Comparison of ENCODE assay signal across 10 cellular contexts in genomic region chr1:113980120-113980519, GRCh38. TPM values are rescaled to one million over a fixed set of nuclear protein-coding genes. Genes with fewer than 3 reads are reported as not detected.
A peak's percentile ranks its signal among the peaks of the same experiment; 100 is the strongest.
DNase-seq lines count a peak whose midpoint lies in the region; ATAC-seq and TF ChIP-seq lines count a peak whose summit lies in the region.
"Had no signal": no experiment of that assay in that cellular context is flagged by ENCODE, and none has a peak within 500 bp of the region (broad histone marks: within the 10 kb centered on the region; RNA-seq: fewer than 3 reads in every experiment).

No MANE protein-coding gene starts in this region.

- TF ChIP-seq CTCF in Caco-2 (IDR thresholded peaks at IDR 0.05; ENCODE audit: insufficient read depth in 1 of 2, low read depth in 1 of 2, low read length in 1 of 2, severe bottlenecking in 1 of 2, unreplicated experiment in 1 of 2), result no peak
- TF ChIP-seq CTCF in psoas muscle (IDR thresholded peaks at IDR 0.05), result no peak

- no peak for DNase-seq in Caco-2
- peak; percentile 73 to 83 for DNase-seq in SJCRH30
- DNase-seq in Right ventricle myocardium superior, result peak; percentile 72
- DNase-seq in psoas muscle, result peak; percentile 73 to 84
- DNase-seq in middle frontal gyrus (ENCODE audit: extremely low spot score, low spot score), result no peak
- DNase-seq in NCI-H1092 (lab: John Stamatoyannopoulos, UW), result no peak
- DNase-seq in dedifferentiated amniotic fluid mesenchymal stem cell (ENCODE audit: extremely low spot score), result no peak
- DNase-seq: GOT3 had no signal

- intact Hi-C loops in Caco-2 (cut with micrococcal nuclease; ENCODE audit: unreplicated experiment), result no loop called here
- intact Hi-C loops in Right ventricle myocardium superior (cut with DNase I), result no loop called here
- intact Hi-C loops in psoas muscle (cut with DNase I), result loop anchor here (5.0 to 10.0 kb wide), 5 partner anchors 47 to 237 kb away; partner anchors contain the start of gene SYT6 (in 1 of the 2)

- CTCF ChIA-PET in Caco-2 (lab: Charles Lee), result interaction anchor here (2.1 kb wide), 1 partner anchor 302 kb away, joined by 31 read pairs; no protein-coding TSS in a partner anchor

- H3K27ac ChIP-seq in SJCRH30 (peak overlapping the region; percentile 90), psoas muscle (peak overlapping the region; percentile 85)

- H3K36me3 ChIP-seq in Caco-2 (ENCODE audit: control insufficient read depth, insufficient read depth, low read length) (no peaks in the 10 kb centered on the region), SJCRH30 (no peaks in the 10 kb centered on the region; the same call in 1 of the 2 replicates), psoas muscle (ENCODE audit: insufficient read depth in 1 of 2, low read depth in 1 of 2) (no peaks in the 10 kb centered on the region)

- H3K4me3 ChIP-seq in Caco-2 (ENCODE audit: low read depth, low read length), result no peak overlapping the region
- H3K4me3 ChIP-seq in SJCRH30, result peak overlapping the region; percentile 53
- peak overlapping the region; percentile 41 for H3K4me3 ChIP-seq in psoas muscle

- no TSS peak for BruUV-seq in Caco-2 (replicated peaks; lab: Mats Ljungman, UMichigan)

- no peaks in the 10 kb centered on the region for H3K4me1 Mint-ChIP-seq in Caco-2 (ENCODE audit: low read depth, unreplicated experiment)

- H3K36me3 Mint-ChIP-seq in Caco-2 (ENCODE audit: insufficient read depth, unreplicated experiment), result no peaks in the 10 kb centered on the region

- no peak overlapping the region for H3K4me3 Mint-ChIP-seq in Caco-2 (ENCODE audit: unreplicated experiment)
- H3K4me3 Mint-ChIP-seq: activated naive CD4-positive, alpha-beta T cell treated with anti-CD3 and anti-CD28 coated beads for 36 hours had no signal

- H3K9me3 Mint-ChIP-seq in Caco-2 (ENCODE audit: unreplicated experiment), result peaks cover 7% of the 10 kb centered on the region
- H3K9me3 Mint-ChIP-seq: activated naive CD4-positive, alpha-beta T cell treated with anti-CD3 and anti-CD28 coated beads for 36 hours had no signal

- no peaks in the 10 kb centered on the region for H3K27me3 Mint-ChIP-seq in Caco-2 (ENCODE audit: insufficient read depth, unreplicated experiment)

- ATAC-seq in Right ventricle myocardium superior (ENCODE audit: poor library complexity) (no peak), psoas muscle (no peak), GM19351 (IDR thresholded peaks at IDR 0.05; ENCODE audit: unreplicated experiment) (no peak)

- POLR2A ChIA-PET in Caco-2 (lab: Charles Lee), result no interaction called here

- no peaks in the 10 kb centered on the region for H3K9me3 ChIP-seq in Caco-2
- no peaks in the 10 kb centered on the region for H3K9me3 ChIP-seq in SJCRH30 (replicated peaks)
- H3K9me3 ChIP-seq in psoas muscle, result no peaks in the 10 kb centered on the region

- H3K27me3 ChIP-seq in Caco-2 (replicated peaks; ENCODE audit: control insufficient read depth, insufficient read depth, low read length), result no peaks in the 10 kb centered on the region
- no peaks in the 10 kb centered on the region for H3K27me3 ChIP-seq in SJCRH30
- no peaks in the 10 kb centered on the region for H3K27me3 ChIP-seq in psoas muscle (ENCODE audit: insufficient read depth in 3 of 3, low read length in 2 of 3)

- H3K27ac Mint-ChIP-seq in Caco-2 (ENCODE audit: unreplicated experiment), result peak overlapping the region; percentile 69
- H3K27ac Mint-ChIP-seq: activated naive CD4-positive, alpha-beta T cell treated with anti-CD3 and anti-CD28 coated beads for 36 hours had no signal

- WGBS in psoas muscle, 3 donors, result 47 to 52% (median 47%) methylated on average over 10 of the region's 10 CpGs

- H3K4me1 ChIP-seq in Caco-2 (peaks cover 15% of the 10 kb centered on the region), SJCRH30 (peaks cover 61% of the 10 kb centered on the region), psoas muscle (peaks cover 45% of the 10 kb centered on the region)

RNA-seq across cellular contexts. Expression of gene OLFML3, which starts 0.8 kb away (rescaled TPM):
- 29.1 and 36.5 TPM in 2 replicates for total RNA-seq in Caco-2 (2022)
- total RNA-seq in SJCRH30 (2014; rRNA removed; shearing (Covaris generic)), result 96.5 and 104 TPM in 2 replicates
- 10.9 TPM for total RNA-seq in Right ventricle myocardium superior
- 10 to 100 TPM in 2 of 4 donors, 1 to 10 TPM in 2; 8.2 to 15.8 (median 10.7) TPM for total RNA-seq in psoas muscle
- 10 to 100 TPM in 1 of 3 donors, 1 to 10 TPM in 2; 6.4 to 13.5 (median 9.9) TPM for polyA plus RNA-seq in psoas muscle

RNA-seq across cellular contexts. Expression of gene HIPK1, which starts 51.0 kb away (rescaled TPM):
- total RNA-seq in Caco-2 (2022) (42.6 and 48.2 TPM in 2 replicates), Right ventricle myocardium superior (52.4 TPM), psoas muscle (10 to 100 TPM; 56.0 to 80.6 (median 65.3) TPM)
- 55.6 and 56.3 TPM in 2 replicates for total RNA-seq in SJCRH30 (2014; rRNA removed; shearing (Covaris generic))
- polyA plus RNA-seq in psoas muscle, result 10 to 100 TPM; 16.8 to 56.0 (median 18.4) TPM

Comparison
In these comparisons a context has a peak if more than half of its experiments do, and no peak if none do; other contexts are left out.
1. DNase-seq: peak in SJCRH30 (2 of 2), Right ventricle myocardium superior (single experiment) and psoas muscle (2 of 2); none in Caco-2 (0 of 2), middle frontal gyrus (single experiment), NCI-H1092 (single experiment) and dedifferentiated amniotic fluid mesenchymal stem cell (single experiment).
2. intact Hi-C loops: an anchor here in psoas muscle (5.0 to 10.0 kb wide); none called in Caco-2 and Right ventricle myocardium superior.